In genomic region chr1:91829293-91830153, GRCh38 we compare ENCODE assay signal across 1 cellular context.
TF ChIP-seq lines count a peak whose summit lies in the region.

No MANE protein-coding gene starts in this region.

TF ChIP-seq in GM12878, 131 proteins besides CTCF, POLR2A, EP300 and RAD21 (continued from another document):
- TF ChIP-seq NKRF (conservative IDR thresholded peaks at IDR 0.05), result no peak
- TF ChIP-seq ESRRA (IDR thresholded peaks at IDR 0.05; ENCODE audit: low read length), result no peak
- TF ChIP-seq CBFB (IDR thresholded peaks at IDR 0.05; ENCODE audit: low read depth), result no peak
- TF ChIP-seq BCLAF1 (IDR thresholded peaks at IDR 0.05), result no peak
- TF ChIP-seq TCF3 (IDR thresholded peaks at IDR 0.05; ENCODE audit: borderline replicate concordance, insufficient read depth, low read depth, low read length), result no peak
- TF ChIP-seq SKIL (IDR thresholded peaks at IDR 0.05; ENCODE audit: low read depth, poor library complexity, severe bottlenecking), result no peak
- no peak for TF ChIP-seq KLF5 (IDR thresholded peaks at IDR 0.05; ENCODE audit: partially characterized antibody)
- TF ChIP-seq HDAC2 (IDR thresholded peaks at IDR 0.05), result no peak
- no peak for TF ChIP-seq RUNX3 (IDR thresholded peaks at IDR 0.05; ENCODE audit: low read length)
- no peak for TF ChIP-seq REST (IDR thresholded peaks at IDR 0.05; ENCODE audit: low read depth, low read length)
- TF ChIP-seq TCF12 (IDR thresholded peaks at IDR 0.05; ENCODE audit: low read depth, low read length), result no peak
- no peak for TF ChIP-seq EZH2 (IDR thresholded peaks at IDR 0.05; ENCODE audit: borderline replicate concordance, control insufficient read depth, low read depth, low read length)
- TF ChIP-seq MTA3 (IDR thresholded peaks at IDR 0.05; ENCODE audit: borderline replicate concordance, low read length), result no peak
- TF ChIP-seq CBX5 (IDR thresholded peaks at IDR 0.05; ENCODE audit: low read depth), result no peak
